16 cellular contexts compared by ENCODE assay signal in the genomic region with DNA sequence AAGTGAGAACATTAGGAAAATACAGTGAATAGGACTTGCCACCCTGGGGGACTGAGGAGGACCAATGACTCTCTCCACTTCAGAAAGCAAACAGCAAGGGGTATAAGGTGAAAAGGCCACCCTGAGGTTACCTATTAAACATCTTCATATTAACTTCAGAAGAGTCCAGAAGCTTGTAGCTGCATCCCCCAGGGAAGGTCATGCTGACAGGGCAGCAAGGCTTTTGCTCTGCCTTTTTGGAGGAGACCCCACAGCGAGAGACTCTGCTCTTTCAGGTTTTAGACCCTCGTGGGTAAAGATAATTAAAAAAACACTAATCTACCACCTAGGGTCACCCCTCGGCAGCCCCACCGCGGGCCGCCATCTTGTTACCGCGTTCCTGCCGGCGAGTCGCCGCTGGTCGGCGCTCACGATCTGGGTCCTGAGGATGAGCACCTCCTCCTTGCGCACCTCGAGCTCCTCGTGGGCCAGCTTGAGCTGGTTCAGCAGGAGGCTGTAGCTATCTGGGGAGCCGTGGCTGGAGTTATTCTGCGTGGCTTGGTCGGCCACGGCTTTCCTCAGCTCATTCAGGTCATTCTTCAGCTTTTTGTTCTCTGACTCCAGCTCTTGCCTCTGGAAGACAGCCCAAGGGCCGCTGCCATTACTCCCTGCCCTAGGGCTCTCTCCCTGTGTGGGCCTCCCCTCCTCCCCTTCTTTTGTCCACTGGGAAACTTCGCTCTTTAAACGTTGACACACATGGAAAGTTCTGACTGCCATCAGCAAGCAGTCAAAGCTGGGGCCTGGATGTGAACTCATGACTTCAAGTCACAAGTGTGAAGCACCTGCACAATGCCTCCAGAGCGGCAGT. TPM values are rescaled to one million over a fixed set of nuclear protein-coding genes. Genes with fewer than 3 reads are reported as not detected.
DNase-seq lines count a peak whose midpoint lies in the region; ATAC-seq, FAIRE-seq and TF ChIP-seq lines count a peak whose summit lies in the region.
"Had no signal": no experiment of that assay in that cellular context is flagged by ENCODE, and none has a peak within 500 bp of the region (broad histone marks: within the 10 kb centered on the region; RNA-seq: fewer than 3 reads in every experiment).

No MANE protein-coding gene starts in this region.

- H3K9me3 Mint-ChIP-seq in Calu3 (ENCODE audit: low read depth, unreplicated experiment) (no peaks in the 10 kb centered on the region), brain (no peaks in the 10 kb centered on the region), progenitor cell of endocrine pancreas (ENCODE audit: low read depth) (no peaks in the 10 kb centered on the region)
- H3K9me3 Mint-ChIP-seq: CD8-positive, alpha-beta T cell had no signal

- peaks cover 16% of the 10 kb centered on the region for H3K4me1 Mint-ChIP-seq in Calu3 (ENCODE audit: low read depth, unreplicated experiment)
- H3K4me1 Mint-ChIP-seq in brain, result peaks cover 39% of the 10 kb centered on the region
- peaks cover 5% of the 10 kb centered on the region for H3K4me1 Mint-ChIP-seq in progenitor cell of endocrine pancreas (ENCODE audit: low read depth)

- no peak for DNase-seq in Calu3
- peak; percentile 68 to 69 for DNase-seq in SJSA1 (ENCODE audit: low read depth in 1 of 2, low spot score in 2 of 2)
- no peak for DNase-seq in progenitor cell of endocrine pancreas (ENCODE audit: low spot score, unreplicated experiment)
- no peak for DNase-seq in HTR-8/SVneo (ENCODE audit: insufficient read length, low spot score)
- no peak for DNase-seq in cerebellum (ENCODE audit: low spot score)
- DNase-seq in activated effector memory CD4-positive, alpha-beta T cell treated with Interleukin-2 at 50 U/mL for 16 hours, result no peak
- DNase-seq: BE2C; CD8-positive, alpha-beta T cell; COR-L47; GF-D8 had no signal

- no peak for FAIRE-seq in HTR-8/SVneo (lab: Jason Lieb, UNC)
- FAIRE-seq: GM19239 had no signal

- H3K36me3 ChIP-seq in SJSA1, result no peaks in the 10 kb centered on the region
- H3K36me3 ChIP-seq: BE2C had no signal

- no peaks in the 10 kb centered on the region for H3K27me3 ChIP-seq in SJSA1 (replicated peaks)
- H3K27me3 ChIP-seq: BE2C had no signal

- intact Hi-C loops in Calu3 (cut with micrococcal nuclease; ENCODE audit: unreplicated experiment), result no loop called here

- H3K27me3 Mint-ChIP-seq in Calu3 (ENCODE audit: unreplicated experiment), result no peaks in the 10 kb centered on the region
- peaks cover 15% of the 10 kb centered on the region for H3K27me3 Mint-ChIP-seq in brain
- H3K27me3 Mint-ChIP-seq in progenitor cell of endocrine pancreas, result no peaks in the 10 kb centered on the region

- no peak for ATAC-seq in SK-N-SH treated with all-trans-retinoic acid at 6 μM for 48 hours
- ATAC-seq: CD8-positive, alpha-beta T cell; HCT116 had no signal

- H3K4me1 ChIP-seq in SJSA1 (replicated peaks), result peaks cover 26% of the 10 kb centered on the region
- H3K4me1 ChIP-seq: BE2C had no signal

- TF ChIP-seq CTCF in Calu3 (IDR thresholded peaks at IDR 0.05; ENCODE audit: unreplicated experiment) (no peak), brain (conservative IDR thresholded peaks at IDR 0.05) (no peak), progenitor cell of endocrine pancreas (IDR thresholded peaks at IDR 0.05; ENCODE audit: unreplicated experiment) (no peak)

- no peak overlapping the region for H3K27ac ChIP-seq in SJSA1
- H3K27ac ChIP-seq: C4-2B, HL-60 had no signal

- CTCF ChIA-PET in Calu3 (lab: Charles Lee), result no interaction called here

- H3K27ac Mint-ChIP-seq in Calu3 (ENCODE audit: unreplicated experiment) (peak overlapping the region; percentile 34), brain (peak overlapping the region in 3 of 5 experiments; percentile 19 to 89 (median 41)), progenitor cell of endocrine pancreas (peak overlapping the region; percentile 38)
- H3K27ac Mint-ChIP-seq: CD8-positive, alpha-beta T cell had no signal

- no peak overlapping the region for H3K4me3 ChIP-seq in SJSA1

- no TSS peak for BruUV-seq in Calu3 (replicated peaks; lab: Mats Ljungman, UMichigan)

- H3K4me3 Mint-ChIP-seq in Calu3 (ENCODE audit: low read depth, unreplicated experiment) (no peak overlapping the region), brain (no peak overlapping the region), progenitor cell of endocrine pancreas (ENCODE audit: low read depth) (no peak overlapping the region)
- H3K4me3 Mint-ChIP-seq: CD8-positive, alpha-beta T cell had no signal

- H3K9me3 ChIP-seq in SJSA1 (replicated peaks), result no peaks in the 10 kb centered on the region
- H3K9me3 ChIP-seq: BE2C had no signal

- H3K36me3 Mint-ChIP-seq in Calu3 (ENCODE audit: insufficient read depth, unreplicated experiment), result peaks cover 4% of the 10 kb centered on the region
- no peaks in the 10 kb centered on the region for H3K36me3 Mint-ChIP-seq in brain
- peaks cover 6% of the 10 kb centered on the region for H3K36me3 Mint-ChIP-seq in progenitor cell of endocrine pancreas (ENCODE audit: insufficient read depth)
- H3K36me3 Mint-ChIP-seq: CD8-positive, alpha-beta T cell had no signal

TF ChIP-seq in SK-N-SH treated with all-trans-retinoic acid at 6 μM for 48 hours, 23 proteins besides CTCF, POLR2A, EP300 and RAD21:
- TF ChIP-seq ZC3H10 (CRISPR knock-in tag; IDR thresholded peaks at IDR 0.05) (no peak), ZFP3 (CRISPR knock-in tag; IDR thresholded peaks at IDR 0.05) (no peak), POU6F1 (CRISPR knock-in tag; IDR thresholded peaks at IDR 0.05; ENCODE audit: borderline replicate concordance, low read depth) (no peak), ZFP30 (CRISPR knock-in tag; IDR thresholded peaks at IDR 0.05) (no peak), ESRRG (CRISPR knock-in tag; IDR thresholded peaks at IDR 0.05) (no peak), RARB (CRISPR knock-in tag; IDR thresholded peaks at IDR 0.05) (no peak), SNAI2 (CRISPR knock-in tag; IDR thresholded peaks at IDR 0.05) (no peak), TOX (CRISPR knock-in tag; IDR thresholded peaks at IDR 0.05; ENCODE audit: borderline replicate concordance) (no peak)

RNA-seq across cellular contexts. Expression of gene ACAA2, which starts 50.7 kb away (rescaled TPM):
- total RNA-seq in Calu3 (2022) (77.1 and 79.9 TPM in 2 replicates), progenitor cell of endocrine pancreas (100 and 106 TPM in 2 replicates), cerebellum (24.6 TPM)
- total RNA-seq in SJSA1 (2014; rRNA removed; shearing (Covaris generic)), result 144 and 157 TPM in 2 replicates
- 146 TPM for polyA plus RNA-seq in brain (ENCODE audit: insufficient read depth, low read depth, low replicate concordance)

Comparison
In these comparisons a context has a peak if more than half of its experiments do, and no peak if none do; other contexts are left out.
1. DNase-seq: peak in SJSA1 (2 of 2); none in Calu3 (single experiment), progenitor cell of endocrine pancreas (single experiment), HTR-8/SVneo (single experiment), cerebellum (single experiment) and activated effector memory CD4-positive, alpha-beta T cell treated with Interleukin-2 at 50 U/mL for 16 hours (single experiment).
2. Peak in every context shown above with its lines, with median percentiles within 50 percentile points of each other: H3K27ac Mint-ChIP-seq.